Comparison of ENCODE assay signal across 17 cellular contexts in the genomic region with DNA sequence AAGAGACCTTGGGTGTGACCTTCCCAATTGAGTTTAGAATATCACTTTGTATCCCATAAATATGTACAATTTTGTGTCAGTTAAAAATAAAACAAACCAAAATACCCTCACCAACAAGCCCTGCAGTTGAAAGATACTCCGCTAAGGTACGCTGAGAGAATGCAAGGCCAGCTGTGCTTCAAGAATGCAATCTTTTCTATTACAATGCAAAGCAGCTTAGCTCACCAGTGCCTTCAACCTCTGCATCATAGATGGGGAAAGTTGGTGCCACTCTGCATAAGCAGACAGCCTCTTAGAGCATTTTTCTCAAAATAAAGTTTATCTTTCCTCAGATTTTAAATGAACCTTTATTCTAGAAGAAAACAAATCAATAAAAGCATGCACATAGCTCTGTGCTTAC.
"Had no signal": no experiment of that assay in that cellular context is flagged by ENCODE, and none has a peak within 500 bp of the region (broad histone marks: within the 10 kb centered on the region; RNA-seq: fewer than 3 reads in every experiment).

No MANE protein-coding gene starts in this region.

- ATAC-seq: gastroesophageal sphincter; mucosa of descending colon; naive thymus-derived CD8-positive, alpha-beta T cell; sciatic nerve had no signal

- H3K36me3 Mint-ChIP-seq: naive thymus-derived CD8-positive, alpha-beta T cell; type B pancreatic cell had no signal

- H3K27me3 ChIP-seq: esophagus squamous epithelium, gastroesophageal sphincter, suprapubic skin, thyroid gland had no signal

- H3K4me1 ChIP-seq: esophagus squamous epithelium, gastroesophageal sphincter, suprapubic skin, thyroid gland had no signal

- H3K27ac Mint-ChIP-seq: naive thymus-derived CD8-positive, alpha-beta T cell; type B pancreatic cell had no signal

- H3K36me3 ChIP-seq: esophagus squamous epithelium, gastroesophageal sphincter, suprapubic skin, thyroid gland had no signal

- H3K4me3 ChIP-seq: esophagus squamous epithelium, gastroesophageal sphincter, mucosa of descending colon, suprapubic skin, thyroid gland had no signal

- H3K9me3 ChIP-seq: esophagus squamous epithelium, mucosa of descending colon, suprapubic skin, thyroid gland had no signal

- DNase-seq: cerebellar nuclear complex; dermis blood vessel endothelial cell; esophagus squamous epithelium; foreskin fibroblast; kidney glomerular epithelial cell; mucosa of descending colon; naive thymus-derived CD8-positive, alpha-beta T cell; posterior cingulate gyrus; stimulated activated naive CD4-positive, alpha-beta T cell treated with Interleukin-2 at 50 U/mL for 16 hours; thyroid gland had no signal

- H3K4me3 Mint-ChIP-seq: naive thymus-derived CD8-positive, alpha-beta T cell; type B pancreatic cell had no signal

- H3K27ac ChIP-seq: esophagus squamous epithelium, gastroesophageal sphincter, suprapubic skin, thyroid gland had no signal

- H3K4me1 Mint-ChIP-seq: naive thymus-derived CD8-positive, alpha-beta T cell had no signal

- H3K27me3 Mint-ChIP-seq: naive thymus-derived CD8-positive, alpha-beta T cell had no signal

- H3K9me3 Mint-ChIP-seq: type B pancreatic cell had no signal

- FAIRE-seq: colon, islet of Langerhans, urothelium cell line had no signal
